In genomic region chr19:51564791-51565190, GRCh38 we compare ENCODE assay signal across 17 cellular contexts. TPM values are rescaled to one million over a fixed set of nuclear protein-coding genes. Genes with fewer than 3 reads are reported as not detected.
DNase-seq lines count a peak whose midpoint lies in the region; ATAC-seq and FAIRE-seq lines count a peak whose summit lies in the region.
"Had no signal": no experiment of that assay in that cellular context is flagged by ENCODE, and none has a peak within 500 bp of the region (broad histone marks: within the 10 kb centered on the region; RNA-seq: fewer than 3 reads in every experiment).

No MANE protein-coding gene starts in this region.

- H3K9ac ChIP-seq in BLaER1 = no peak overlapping the region

- H3K9me3 Mint-ChIP-seq in dendritic cell treated with granulocyte-macrophage colony-stimulating factor and Interleukin-4, amounts not matched to agents 40 ng/mL and 50 ng/mL, for 4 days = no peaks in the 10 kb centered on the region
- H3K9me3 Mint-ChIP-seq in CD8-positive, alpha-beta memory T cell = peaks cover 0 to 3% (median 0%) of the 10 kb centered on the region in 5 donors
- H3K9me3 Mint-ChIP-seq: activated naive CD8-positive, alpha-beta T cell treated with anti-CD3 and anti-CD28 coated beads, Interleukin-2, amount 50 U/mL, for 24 hours; central memory CD8-positive, alpha-beta T cell had no signal

- POLR2A ChIA-PET in CD8-positive, alpha-beta memory T cell (lab: Charles Lee) = no interaction called here

- peak overlapping the region; percentile 32 for H3K4me2 ChIP-seq in BLaER1

- no peak overlapping the region for H3K27ac ChIP-seq in BLaER1
- H3K27ac ChIP-seq in CD8-positive, alpha-beta memory T cell (ENCODE audit: low read depth, low read length) = no peak overlapping the region
- H3K27ac ChIP-seq: SK-N-MC, transverse colon had no signal

- H3K27me3 Mint-ChIP-seq in dendritic cell treated with granulocyte-macrophage colony-stimulating factor and Interleukin-4, amounts not matched to agents 40 ng/mL and 50 ng/mL, for 4 days = peaks cover 32% of the 10 kb centered on the region
- H3K27me3 Mint-ChIP-seq in CD8-positive, alpha-beta memory T cell = peaks cover 36 to 54% of the 10 kb centered on the region in 2 donors

- H3K27me3 ChIP-seq in BLaER1 = no peaks in the 10 kb centered on the region
- H3K27me3 ChIP-seq in CD8-positive, alpha-beta memory T cell (ENCODE audit: insufficient read depth, low read length, poor library complexity, severe bottlenecking) = peaks cover 7% of the 10 kb centered on the region

- H3K4me1 Mint-ChIP-seq in dendritic cell treated with granulocyte-macrophage colony-stimulating factor and Interleukin-4, amounts not matched to agents 40 ng/mL and 50 ng/mL, for 4 days (ENCODE audit: low read depth) = peaks cover 32% of the 10 kb centered on the region
- peaks cover 0 to 1% (median 0%) of the 10 kb centered on the region in 3 donors for H3K4me1 Mint-ChIP-seq in CD8-positive, alpha-beta memory T cell
- H3K4me1 Mint-ChIP-seq: central memory CD8-positive, alpha-beta T cell had no signal

- no peak for ATAC-seq in GM18498 (IDR thresholded peaks at IDR 0.05; ENCODE audit: unreplicated experiment)
- no peak for ATAC-seq in GM18870 (IDR thresholded peaks at IDR 0.05; ENCODE audit: unreplicated experiment)
- ATAC-seq: activated naive CD8-positive, alpha-beta T cell treated with anti-CD3 and anti-CD28 coated beads, Interleukin-2, amount 50 U/mL, for 24 hours had no signal

- CTCF ChIA-PET in CD8-positive, alpha-beta memory T cell (lab: Charles Lee) = no interaction called here

- intact Hi-C loops in dendritic cell treated with granulocyte-macrophage colony-stimulating factor and Interleukin-4, amounts not matched to agents 40 ng/mL and 50 ng/mL, for 4 days (cut with micrococcal nuclease) = no loop called here

- H3K36me3 ChIP-seq in BLaER1 = no peaks in the 10 kb centered on the region
- no peaks in the 10 kb centered on the region for H3K36me3 ChIP-seq in CD8-positive, alpha-beta memory T cell (ENCODE audit: insufficient read depth, low read length)
- H3K36me3 ChIP-seq: transverse colon had no signal

- no peaks in the 10 kb centered on the region for H3K9me3 ChIP-seq in BLaER1
- H3K9me3 ChIP-seq in CD8-positive, alpha-beta memory T cell (ENCODE audit: low read length) = no peaks in the 10 kb centered on the region
- H3K9me3 ChIP-seq: transverse colon had no signal

- no peaks in the 10 kb centered on the region for H4K20me1 ChIP-seq in BLaER1

- no peak overlapping the region for H3K4me3 ChIP-seq in BLaER1
- no peak overlapping the region for H3K4me3 ChIP-seq in CD8-positive, alpha-beta memory T cell (ENCODE audit: low read length)
- H3K4me3 ChIP-seq: SK-N-MC, transverse colon had no signal

- peaks cover 12% of the 10 kb centered on the region for H3K4me1 ChIP-seq in BLaER1
- H3K4me1 ChIP-seq in CD8-positive, alpha-beta memory T cell (ENCODE audit: insufficient read depth, low read length) = no peaks in the 10 kb centered on the region
- H3K4me1 ChIP-seq: transverse colon had no signal

- H3K4me3 Mint-ChIP-seq in dendritic cell treated with granulocyte-macrophage colony-stimulating factor and Interleukin-4, amounts not matched to agents 40 ng/mL and 50 ng/mL, for 4 days = no peak overlapping the region
- no peak overlapping the region for H3K4me3 Mint-ChIP-seq in CD8-positive, alpha-beta memory T cell
- H3K4me3 Mint-ChIP-seq: activated naive CD8-positive, alpha-beta T cell treated with anti-CD3 and anti-CD28 coated beads, Interleukin-2, amount 50 U/mL, for 24 hours; central memory CD8-positive, alpha-beta T cell had no signal

- H3K36me3 Mint-ChIP-seq in dendritic cell treated with granulocyte-macrophage colony-stimulating factor and Interleukin-4, amounts not matched to agents 40 ng/mL and 50 ng/mL, for 4 days (ENCODE audit: low read depth) = no peaks in the 10 kb centered on the region
- H3K36me3 Mint-ChIP-seq in CD8-positive, alpha-beta memory T cell = peaks cover 0 to 2% (median 0%) of the 10 kb centered on the region in 3 donors

- peak overlapping the region; percentile 3 for H3K27ac Mint-ChIP-seq in dendritic cell treated with granulocyte-macrophage colony-stimulating factor and Interleukin-4, amounts not matched to agents 40 ng/mL and 50 ng/mL, for 4 days
- H3K27ac Mint-ChIP-seq in CD8-positive, alpha-beta memory T cell = no peak overlapping the region
- H3K27ac Mint-ChIP-seq: activated naive CD8-positive, alpha-beta T cell treated with anti-CD3 and anti-CD28 coated beads, Interleukin-2, amount 50 U/mL, for 24 hours had no signal

- DNase-seq in GM18507 (ENCODE audit: extremely low spot score, insufficient read length, low read depth) = peak; percentile 7
- DNase-seq in NOMO-1 (lab: John Stamatoyannopoulos, UW; ENCODE audit: unreplicated experiment in 2 of 2) = peak; percentile 88 to 89
- no peak for DNase-seq in CD8-positive, alpha-beta memory T cell
- DNase-seq in NCI-H187 treated with DMSO at 0.1 percent for 48 hours (lab: John Stamatoyannopoulos, UW) = no peak
- DNase-seq: activated CD4-positive, CD25-positive, alpha-beta regulatory T cell treated with anti-CD3 and anti-CD28 coated beads, Interleukin-2, amount 50 U/mL, for 72 hours; activated naive CD8-positive, alpha-beta T cell treated with anti-CD3 and anti-CD28 coated beads, Interleukin-2, amount 50 U/mL, for 24 hours; NCI-H187; stimulated activated CD8-positive, alpha-beta memory T cell treated with anti-CD3 and anti-CD28 coated beads, Interleukin-4, amount 100 ng/mL, for 48 hours; transverse colon had no signal

- peak; percentile 45 for FAIRE-seq in GM18507 (lab: Jason Lieb, UNC)

RNA-seq across cellular contexts. Expression of gene ZNF175, which starts 6.3 kb away (rescaled TPM):
- total RNA-seq in CD8-positive, alpha-beta memory T cell = 10 to 100 TPM in 1 of 2 experiments, 1 to 10 TPM in 1; 10.0 to 11.6 TPM
- polyA plus RNA-seq in CD8-positive, alpha-beta memory T cell = 3.2 TPM

RNA-seq across cellular contexts. Expression of gene SIGLEC6, which starts 33.3 kb away (rescaled TPM):
- total RNA-seq in CD8-positive, alpha-beta memory T cell = not detected
- not detected for polyA plus RNA-seq in CD8-positive, alpha-beta memory T cell
- total RNA-seq: glomerular endothelial cell, myocyte had no signal

Comparison
In these comparisons a context has a peak if more than half of its experiments do, and no peak if none do; other contexts are left out.
1. DNase-seq: peak in GM18507 (single experiment) and NOMO-1 (2 of 2); none in CD8-positive, alpha-beta memory T cell (0 of 5) and NCI-H187 treated with DMSO at 0.1 percent for 48 hours (single experiment).